15 cellular contexts compared by ENCODE assay signal in the genomic region with DNA sequence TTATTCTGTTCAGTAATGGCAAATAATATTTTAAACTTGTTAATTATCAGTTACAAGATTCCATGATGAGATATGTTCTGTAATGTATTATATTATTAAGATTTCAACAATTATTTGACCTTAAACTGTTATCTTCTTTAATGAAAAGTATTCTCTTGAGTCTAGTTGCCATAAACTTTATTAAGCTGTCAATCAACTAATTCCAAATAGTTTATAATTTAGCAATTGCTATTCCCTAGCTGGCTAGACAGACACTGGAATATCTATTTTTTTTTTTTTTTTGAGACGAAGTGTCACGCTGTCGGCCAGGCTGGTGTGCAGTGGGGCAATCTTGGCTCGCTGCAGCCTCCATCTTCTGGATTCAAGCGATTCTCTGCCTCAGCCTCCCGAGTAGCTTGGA. TPM values are rescaled to one million over a fixed set of nuclear protein-coding genes. Genes with fewer than 3 reads are reported as not detected.
DNase-seq lines count a peak whose midpoint lies in the region; FAIRE-seq and TF ChIP-seq lines count a peak whose summit lies in the region.
"Had no signal": no experiment of that assay in that cellular context is flagged by ENCODE, and none has a peak within 500 bp of the region (broad histone marks: within the 10 kb centered on the region; RNA-seq: fewer than 3 reads in every experiment).

No MANE protein-coding gene starts in this region.

- H3K4me1 ChIP-seq in BLaER1 = peaks cover 39% of the 10 kb centered on the region
- H3K4me1 ChIP-seq in Loucy (ENCODE audit: insufficient read depth, low read length, poor library complexity, severe bottlenecking) = peaks cover 34% of the 10 kb centered on the region
- H3K4me1 ChIP-seq in trophoblast cell (ENCODE audit: control insufficient read depth in 1 of 2, insufficient read depth in 2 of 2, low read length in 2 of 2) = peaks cover 7% of the 10 kb centered on the region in 2 experiments

- H2AK5ac ChIP-seq in trophoblast cell (ENCODE audit: low read length) = no peak overlapping the region

- H3K36me3 ChIP-seq in BLaER1 (peaks cover 16% of the 10 kb centered on the region; the same call in 1 of the 2 replicates), Loucy (ENCODE audit: insufficient read depth, low read length) (no peaks in the 10 kb centered on the region), trophoblast cell (ENCODE audit: control insufficient read depth in 1 of 2, insufficient read depth in 2 of 2, low read length in 2 of 2) (no peaks in the 10 kb centered on the region)

- no peak overlapping the region for H3K23ac ChIP-seq in trophoblast cell (ENCODE audit: low read length)

- H3K9me3 ChIP-seq in BLaER1 (no peaks in the 10 kb centered on the region), Loucy (ENCODE audit: insufficient read depth, low read depth, low read length) (no peaks in the 10 kb centered on the region), trophoblast cell (ENCODE audit: insufficient read depth, low read depth, low read length) (no peaks in the 10 kb centered on the region)

- no peak overlapping the region for H2BK12ac ChIP-seq in trophoblast cell (ENCODE audit: low read length)

- peaks cover 11% of the 10 kb centered on the region for H3K79me1 ChIP-seq in trophoblast cell (ENCODE audit: low read length)

- no peaks in the 10 kb centered on the region for H3K27me3 ChIP-seq in BLaER1
- H3K27me3 ChIP-seq in Loucy (ENCODE audit: insufficient read depth, low read length, poor library complexity, severe bottlenecking) = no peaks in the 10 kb centered on the region
- no peaks in the 10 kb centered on the region for H3K27me3 ChIP-seq in trophoblast cell (ENCODE audit: insufficient read depth, low read length)

- H3K4ac ChIP-seq in trophoblast cell (ENCODE audit: low read depth, low read length) = peak overlapping the region; percentile 57

- H3K9ac ChIP-seq in BLaER1 (no peak overlapping the region), Loucy (ENCODE audit: low read depth, low read length, poor library complexity, severe bottlenecking) (no peak overlapping the region), trophoblast cell (ENCODE audit: low read length) (no peak overlapping the region)

- H3K4me2 ChIP-seq in BLaER1 (peak overlapping the region; percentile 71), Loucy (ENCODE audit: low read depth, low read length, poor library complexity, severe bottlenecking) (peak overlapping the region; percentile 49), trophoblast cell (ENCODE audit: low read length) (no peak overlapping the region)

- no peak overlapping the region for H2BK120ac ChIP-seq in trophoblast cell (ENCODE audit: insufficient read depth, low read length, poor library complexity)

- no peak overlapping the region for H3K14ac ChIP-seq in trophoblast cell (ENCODE audit: low read length)

- H3F3A ChIP-seq in Loucy (ENCODE audit: low read depth) = 0 out of 2 replicates have a peak, but pooled peaks cover 4% of the 10 kb centered on the region

- H2BK5ac ChIP-seq in trophoblast cell (ENCODE audit: low read depth, low read length, poor library complexity) = no peak overlapping the region

- no peaks in the 10 kb centered on the region for H3K9me2 ChIP-seq in Loucy (replicated peaks; ENCODE audit: low read depth, low read length)

- H2AFZ ChIP-seq in Loucy (ENCODE audit: low read length) = no peak overlapping the region
- no peak overlapping the region for H2AFZ ChIP-seq in trophoblast cell (ENCODE audit: insufficient read depth, low read length, poor library complexity)

- H3K27ac ChIP-seq in BLaER1 = no peak overlapping the region
- no peak overlapping the region for H3K27ac ChIP-seq in trophoblast cell (ENCODE audit: low read depth, low read length)
- H3K27ac ChIP-seq: C4-2B had no signal

- H3K79me2 ChIP-seq in Loucy (ENCODE audit: insufficient read depth, low read length) (peaks cover 80% of the 10 kb centered on the region), trophoblast cell (ENCODE audit: control insufficient read depth, insufficient read depth, low read length, poor library complexity) (peaks cover 9% of the 10 kb centered on the region)

- H4K91ac ChIP-seq in trophoblast cell (ENCODE audit: low read depth, low read length) = no peak overlapping the region

- no peak overlapping the region for H4K8ac ChIP-seq in trophoblast cell (ENCODE audit: low read depth, low read length)

- H3K18ac ChIP-seq in trophoblast cell (ENCODE audit: low read length) = no peak overlapping the region

- no peak overlapping the region for H3K4me3 ChIP-seq in BLaER1
- peak overlapping the region; percentile 36 for H3K4me3 ChIP-seq in Loucy (ENCODE audit: low read length, poor library complexity, severe bottlenecking)
- H3K4me3 ChIP-seq in trophoblast cell (ENCODE audit: low read depth, low read length) = no peak overlapping the region

- FAIRE-seq in endometrium (lab: Jason Lieb, UNC) = peak; percentile 50

- no peak for TF ChIP-seq CTCF in Loucy (conservative IDR thresholded peaks at IDR 0.05; ENCODE audit: low read length)

- H4K20me1 ChIP-seq in BLaER1 (peaks cover 75% of the 10 kb centered on the region), Loucy (ENCODE audit: insufficient read depth, low read length, poor library complexity, severe bottlenecking) (peaks cover 25% of the 10 kb centered on the region)

- no CpG with 5 or more reads among the region's 6 CpGs for WGBS in trophoblast cell (ENCODE audit: extremely low coverage, insufficient coverage, insufficient read length)

- no peak for DNase-seq in trophoblast cell
- DNase-seq in NOMO-1 treated with DMSO at 0.1 percent for 48 hours (lab: John Stamatoyannopoulos, UW; ENCODE audit: unreplicated experiment) = no peak
- no peak for DNase-seq in NCI-H1048 (lab: John Stamatoyannopoulos, UW)
- DNase-seq in RKO (ENCODE audit: low spot score) = no peak
- DNase-seq: 8988T; ACHN; CD4-positive, alpha-beta memory T cell; DMS153; DMS79 treated with DMSO at 0.1 percent for 48 hours; GF-D8; HCEC 1CT had no signal

- no peak overlapping the region for H4K12ac ChIP-seq in trophoblast cell (ENCODE audit: low read depth, low read length)

RNA-seq across cellular contexts. Expression of a gene that starts 3.8 kb away (rescaled TPM):
- 57.8 and 58.5 TPM in 2 replicates for polyA plus RNA-seq in trophoblast cell (2013)

RNA-seq across cellular contexts. Expression of a gene that starts 23.4 kb away (rescaled TPM):
- 15.5 and 15.9 TPM in 2 replicates for polyA plus RNA-seq in trophoblast cell (2013)
